Comparison of ENCODE assay signal across 14 cellular contexts in genomic region chr1:101004666-101005065, GRCh38. TPM values are rescaled to one million over a fixed set of nuclear protein-coding genes. Genes with fewer than 3 reads are reported as not detected.
DNase-seq lines count a peak whose midpoint lies in the region; ATAC-seq and TF ChIP-seq lines count a peak whose summit lies in the region.
"Had no signal": no experiment of that assay in that cellular context is flagged by ENCODE, and none has a peak within 500 bp of the region (broad histone marks: within the 10 kb centered on the region; RNA-seq: fewer than 3 reads in every experiment).

No MANE protein-coding gene starts in this region.

- TF ChIP-seq CTCF in fibroblast of the aortic adventitia (IDR thresholded peaks at IDR 0.05; ENCODE audit: insufficient read depth, low read length): no peak
- TF ChIP-seq CTCF in gastrocnemius medialis (IDR thresholded peaks at IDR 0.05 in 4 of 5, conservative IDR thresholded peaks at IDR 0.05 in 1 of 5): no peak
- TF ChIP-seq CTCF in H9 (conservative IDR thresholded peaks at IDR 0.05): no peak

- no peaks in the 10 kb centered on the region for H4K20me1 ChIP-seq in H9 (ENCODE audit: control insufficient read depth, insufficient read depth, insufficient read length)

- no peak overlapping the region for H2AFZ ChIP-seq in H9 (ENCODE audit: low read length)

- H4K5ac ChIP-seq in H9 (ENCODE audit: insufficient read length, low read depth, low read length): no peak overlapping the region

- H3K4me2 ChIP-seq in H9 (ENCODE audit: insufficient read depth, insufficient read length, low read length): no peak overlapping the region

- no peaks in the 10 kb centered on the region for H3K9me3 ChIP-seq in gastrocnemius medialis
- H3K9me3 ChIP-seq in H9 (ENCODE audit: control insufficient read depth, low read depth, low read length): no peaks in the 10 kb centered on the region
- H3K9me3 ChIP-seq: heart left ventricle had no signal

- H3K4me3 ChIP-seq in fibroblast of the aortic adventitia (ENCODE audit: low read depth, low read length): no peak overlapping the region
- no peak overlapping the region for H3K4me3 ChIP-seq in gastrocnemius medialis
- H3K4me3 ChIP-seq: heart left ventricle had no signal

- DNase-seq in GM03348 (ENCODE audit: low spot score) (peak; percentile 6), T-cell (no peak), fibroblast of the aortic adventitia (ENCODE audit: low read depth) (peak; percentile 67), gastrocnemius medialis (no peak), H9 (no peak), UCSD-AML1 (lab: John Stamatoyannopoulos, UW; ENCODE audit: unreplicated experiment) (no peak)
- DNase-seq: activated gamma-delta T cell treated with Interleukin-2 at 50 U/mL for 16 hours, caudate nucleus, COR-L47, endodermal cell, heart left ventricle, NCI-H1436 treated with DMSO at 0.1 percent for 48 hours had no signal

- CTCF ChIA-PET in T-cell (lab: Charles Lee): interaction anchor here (0.5 to 1.6 kb wide), 6 partner anchors 22 to 305 kb away, joined by 3 to 8 read pairs (median 3); no protein-coding TSS in a partner anchor

- H3K4me1 Mint-ChIP-seq in T-cell (peaks cover 59 to 75% (median 67%) of the 10 kb centered on the region in 3 donors), H9 (peaks cover 8 to 13% of the 10 kb centered on the region in 2 experiments; a peak in 3 of 4 replicates)
- H3K4me1 Mint-ChIP-seq: endodermal cell had no signal

- H3T11ph ChIP-seq in H9 (ENCODE audit: low read length): no peak overlapping the region

- intact Hi-C loops in gastrocnemius medialis (cut with DNase I; ENCODE audit: low total_unique reads): no loop called here

- H3K23ac ChIP-seq in H9 (ENCODE audit: insufficient read length, low read depth, low read length): no peak overlapping the region

- H2BK20ac ChIP-seq in H9 (ENCODE audit: low read depth, low read length, poor library complexity, severe bottlenecking): no peak overlapping the region

- no peak overlapping the region for H3K18ac ChIP-seq in H9 (ENCODE audit: insufficient read length, low read depth, low read length)

- ATAC-seq in T-cell (replicated peaks in 1 of 4): no peak
- peak; percentile 53 to 74 for ATAC-seq in gastrocnemius medialis
- no peak for ATAC-seq in GM19023 (IDR thresholded peaks at IDR 0.05; ENCODE audit: unreplicated experiment)
- ATAC-seq in HG02852 (IDR thresholded peaks at IDR 0.05; ENCODE audit: unreplicated experiment): no peak

- H3K23me2 ChIP-seq in H9 (ENCODE audit: insufficient read length, low read depth, low read length, poor library complexity, severe bottlenecking): no peaks in the 10 kb centered on the region

- H2AK5ac ChIP-seq in H9 (ENCODE audit: insufficient read length, low read length): no peak overlapping the region

- H3K27me3 Mint-ChIP-seq in T-cell: no peaks in the 10 kb centered on the region
- no peaks in the 10 kb centered on the region for H3K27me3 Mint-ChIP-seq in H9 (ENCODE audit: low read depth)

- no peak overlapping the region for H2BK12ac ChIP-seq in H9 (ENCODE audit: insufficient read length, low read depth, low read length)

- peak overlapping the region in 3 of 4 donors; percentile 3 to 21 (median 5) for H3K27ac ChIP-seq in gastrocnemius medialis
- H3K27ac ChIP-seq in H9 (ENCODE audit: insufficient read length, low read depth, low read length): no peak overlapping the region

- no peak overlapping the region for H4K8ac ChIP-seq in H9 (replicated peaks; ENCODE audit: insufficient read length, low read depth, low read length)

- no peak overlapping the region for H3K14ac ChIP-seq in H9 (ENCODE audit: insufficient read depth, low read length)

- H3K27me3 ChIP-seq in gastrocnemius medialis (no peaks in the 10 kb centered on the region), H9 (ENCODE audit: insufficient read depth, low read length) (no peaks in the 10 kb centered on the region)
- H3K27me3 ChIP-seq: heart left ventricle had no signal

- H3K79me1 ChIP-seq in H9 (ENCODE audit: insufficient read depth, low read depth, low read length, poor library complexity, severe bottlenecking): no peaks in the 10 kb centered on the region

- H3K27ac Mint-ChIP-seq in T-cell (peak overlapping the region; percentile 67 to 79), H9 (no peak overlapping the region)
- H3K27ac Mint-ChIP-seq: endodermal cell had no signal

- no peak overlapping the region for H3K9ac ChIP-seq in H9 (ENCODE audit: extremely low read depth, insufficient read length, low read length)

- H3K4ac ChIP-seq in H9 (ENCODE audit: low read depth, low read length): no peak overlapping the region

- H4K91ac ChIP-seq in H9 (ENCODE audit: insufficient read length, low read depth, low read length): no peak overlapping the region

- H3K36me3 Mint-ChIP-seq in T-cell (peaks cover 41% of the 10 kb centered on the region), H9 (ENCODE audit: insufficient read depth in 1 of 3, low read depth in 3 of 3) (peaks cover 3 to 14% (median 14%) of the 10 kb centered on the region in 3 experiments; a peak in 4 of 7 replicates)

- H3K56ac ChIP-seq in H9 (ENCODE audit: insufficient read length, low read depth, low read length): no peak overlapping the region

- H3K4me1 ChIP-seq in gastrocnemius medialis (peaks cover 8 to 27% of the 10 kb centered on the region in 2 donors), H9 (ENCODE audit: insufficient read depth, low read length) (no peaks in the 10 kb centered on the region)

- TF ChIP-seq POLR2A in gastrocnemius medialis (IDR thresholded peaks at IDR 0.05): no peak

- in situ Hi-C loops in gastrocnemius medialis (cut with MboI; ENCODE audit: low sequenced_read_pairs in 4 of 4): no loop called here

- POLR2A ChIA-PET in T-cell (lab: Charles Lee): interaction anchor here in 1 of 2 donors (0.6 kb wide), 1 partner anchor 65 kb away, joined by 3 read pairs; no protein-coding TSS in a partner anchor

- H2BK5ac ChIP-seq in H9 (ENCODE audit: insufficient read length, low read length): no peak overlapping the region

- H3K9me3 Mint-ChIP-seq in T-cell (no peaks in the 10 kb centered on the region), H9 (no peaks in the 10 kb centered on the region)
- H3K9me3 Mint-ChIP-seq: endodermal cell had no signal

- peaks cover 0 to 15% of the 10 kb centered on the region in 2 donors for H3K36me3 ChIP-seq in gastrocnemius medialis

- H2BK15ac ChIP-seq in H9 (ENCODE audit: low read depth, low read length): no peak overlapping the region

- no peaks in the 10 kb centered on the region; the same call in 1 of the 2 replicates for H3K79me2 ChIP-seq in H9 (ENCODE audit: insufficient read depth, low read length)

- no peak overlapping the region for H3K4me3 Mint-ChIP-seq in T-cell
- no peak overlapping the region for H3K4me3 Mint-ChIP-seq in H9
- H3K4me3 Mint-ChIP-seq: endodermal cell had no signal

- no peak overlapping the region for H2BK120ac ChIP-seq in H9 (ENCODE audit: low read depth, low read length, poor library complexity, severe bottlenecking)

- no CpG with 5 or more reads among the region's 3 CpGs for WGBS in H9 (ENCODE audit: extremely low coverage, insufficient read length, low lambda C conversion rate)

RNA-seq across cellular contexts. Expression of gene DPH5, which starts 20.9 kb away (rescaled TPM):
- total RNA-seq in T-cell: 10 to 100 TPM; 42.7 to 65.6 (median 45.0) TPM
- total RNA-seq in fibroblast of the aortic adventitia (ENCODE audit: low replicate concordance): 34.9 and 39.9 TPM in 2 replicates
- total RNA-seq in gastrocnemius medialis: 10 to 100 TPM in 3 of 4 donors, 1 to 10 TPM in 1; 9.4 to 30.0 (median 22.2) TPM
- total RNA-seq in H9 (2021): 49.4 and 51.7 TPM in 2 replicates

Comparison
In these comparisons a context has a peak if more than half of its experiments do, and no peak if none do; other contexts are left out.
1. DNase-seq: peak in GM03348 (single experiment) and fibroblast of the aortic adventitia (single experiment); none in T-cell (0 of 34), gastrocnemius medialis (0 of 2), H9 (single experiment) and UCSD-AML1 (single experiment).
2. ATAC-seq: peak in gastrocnemius medialis (2 of 2); none in T-cell (0 of 4), GM19023 (single experiment) and HG02852 (single experiment).
3. H3K27ac Mint-ChIP-seq: peak in T-cell (2 of 2); none in H9 (0 of 3).